Comparison of ENCODE assay signal across 1 cellular context in the genomic region with DNA sequence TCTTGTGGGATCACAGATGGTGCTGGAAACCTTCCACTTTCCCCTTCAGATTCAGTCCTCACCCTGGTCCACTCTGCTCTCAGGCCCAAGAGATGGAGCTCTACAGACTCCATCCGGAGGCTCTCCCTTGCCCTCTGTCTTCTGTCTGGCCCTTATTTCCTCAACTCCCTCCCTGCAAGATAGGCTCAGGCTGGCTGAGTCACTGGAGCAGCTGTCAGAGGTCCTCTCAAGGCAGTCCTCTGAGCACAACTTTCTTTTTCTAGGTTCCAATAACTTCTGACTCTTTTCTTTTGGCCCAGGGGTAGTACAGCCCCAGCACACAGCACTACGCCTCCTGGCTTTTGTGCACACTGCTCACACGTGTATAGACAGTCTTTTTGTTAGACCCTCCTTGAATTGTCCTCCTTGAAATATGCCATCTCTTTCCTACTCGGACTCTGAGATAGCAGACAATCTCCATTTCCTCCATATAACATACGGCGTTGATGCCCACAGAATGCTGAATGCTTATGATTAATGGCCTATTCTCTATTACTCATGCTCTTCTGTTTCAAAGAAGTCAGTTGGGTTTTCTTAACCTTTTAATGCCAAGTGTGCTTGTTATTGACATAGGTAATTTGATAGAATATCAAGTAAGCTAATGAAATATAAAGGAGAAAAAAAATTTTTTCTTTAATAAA.
TF ChIP-seq lines count a peak whose summit lies in the region.

No MANE protein-coding gene starts in this region.

TF ChIP-seq in IMR-90, 13 proteins besides CTCF, POLR2A, EP300 and RAD21 (continued from another document):
- TF ChIP-seq, protein P1, sequence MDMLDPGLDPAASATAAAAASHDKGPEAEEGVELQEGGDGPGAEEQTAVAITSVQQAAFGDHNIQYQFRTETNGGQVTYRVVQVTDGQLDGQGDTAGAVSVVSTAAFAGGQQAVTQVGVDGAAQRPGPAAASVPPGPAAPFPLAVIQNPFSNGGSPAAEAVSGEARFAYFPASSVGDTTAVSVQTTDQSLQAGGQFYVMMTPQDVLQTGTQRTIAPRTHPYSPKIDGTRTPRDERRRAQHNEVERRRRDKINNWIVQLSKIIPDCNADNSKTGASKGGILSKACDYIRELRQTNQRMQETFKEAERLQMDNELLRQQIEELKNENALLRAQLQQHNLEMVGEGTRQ (IDR thresholded peaks at IDR 0.05; ENCODE audit: low read depth, low read length) = no peak
- TF ChIP-seq NFE2L2 (IDR thresholded peaks at IDR 0.05; ENCODE audit: low read depth, low read length) = no peak
- TF ChIP-seq MXI1 (IDR thresholded peaks at IDR 0.05; ENCODE audit: borderline replicate concordance, low read depth, low read length) = no peak
- TF ChIP-seq MAZ (IDR thresholded peaks at IDR 0.05; ENCODE audit: borderline replicate concordance, low read depth, low read length) = no peak
- TF ChIP-seq RCOR1 (IDR thresholded peaks at IDR 0.05; ENCODE audit: insufficient replicate concordance, low read length) = no peak
- TF ChIP-seq, protein P2, sequence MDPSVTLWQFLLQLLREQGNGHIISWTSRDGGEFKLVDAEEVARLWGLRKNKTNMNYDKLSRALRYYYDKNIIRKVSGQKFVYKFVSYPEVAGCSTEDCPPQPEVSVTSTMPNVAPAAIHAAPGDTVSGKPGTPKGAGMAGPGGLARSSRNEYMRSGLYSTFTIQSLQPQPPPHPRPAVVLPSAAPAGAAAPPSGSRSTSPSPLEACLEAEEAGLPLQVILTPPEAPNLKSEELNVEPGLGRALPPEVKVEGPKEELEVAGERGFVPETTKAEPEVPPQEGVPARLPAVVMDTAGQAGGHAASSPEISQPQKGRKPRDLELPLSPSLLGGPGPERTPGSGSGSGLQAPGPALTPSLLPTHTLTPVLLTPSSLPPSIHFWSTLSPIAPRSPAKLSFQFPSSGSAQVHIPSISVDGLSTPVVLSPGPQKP (IDR thresholded peaks at IDR 0.05; ENCODE audit: borderline replicate concordance, low read depth, low read length) = no peak
- no peak for TF ChIP-seq SMC3 (IDR thresholded peaks at IDR 0.05; ENCODE audit: low read depth, low read length)
- TF ChIP-seq CHD1 (IDR thresholded peaks at IDR 0.05; ENCODE audit: low read depth, low read length) = no peak
- no peak for TF ChIP-seq CEBPB (IDR thresholded peaks at IDR 0.05; ENCODE audit: low read depth, low read length)
- no peak for TF ChIP-seq BHLHE40 (IDR thresholded peaks at IDR 0.05; ENCODE audit: low read depth, low read length)
- TF ChIP-seq MAFK (IDR thresholded peaks at IDR 0.05; ENCODE audit: low read depth, low read length) = no peak
TF ChIP-seq in IMR-90: peak in this region for 0.
